In the genomic region with DNA sequence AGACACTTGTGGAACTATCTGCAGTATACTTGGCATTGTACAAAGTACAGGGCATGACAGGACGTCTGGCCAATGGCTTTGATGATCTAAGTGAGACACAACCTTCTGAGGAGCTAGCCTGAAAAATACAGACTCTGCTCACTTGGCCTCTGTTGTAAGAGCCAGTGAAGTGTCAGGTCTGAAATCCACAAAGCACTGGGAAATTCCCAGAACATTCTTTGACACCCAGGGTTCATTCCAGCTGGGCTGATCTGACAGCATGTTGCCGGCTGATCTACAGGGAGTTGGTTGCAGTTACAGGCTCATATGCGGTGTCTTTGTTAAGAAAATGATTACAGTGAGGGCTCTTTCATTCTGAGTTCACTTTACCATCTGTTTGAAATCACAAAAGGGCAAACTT, we compare ENCODE assay signal across 23 cellular contexts.
DNase-seq lines count a peak whose midpoint lies in the region; ATAC-seq and TF ChIP-seq lines count a peak whose summit lies in the region.
"Had no signal": no experiment of that assay in that cellular context is flagged by ENCODE, and none has a peak within 500 bp of the region (broad histone marks: within the 10 kb centered on the region; RNA-seq: fewer than 3 reads in every experiment).

No MANE protein-coding gene starts in this region.

- no peaks in the 10 kb centered on the region for H3K79me1 ChIP-seq in H9 (ENCODE audit: insufficient read depth, low read depth, low read length, poor library complexity, severe bottlenecking)

- H3K4me3 ChIP-seq in GM23338 (no peak overlapping the region), body of pancreas (no peak overlapping the region), hepatocyte (no peak overlapping the region)
- H3K4me3 ChIP-seq: coronary artery, GM23248, prostate gland, spleen, thoracic aorta had no signal

- no peak overlapping the region for H3T11ph ChIP-seq in H9 (ENCODE audit: low read length)

- no peaks in the 10 kb centered on the region for H3K9me3 ChIP-seq in body of pancreas
- H3K9me3 ChIP-seq in hepatocyte (ENCODE audit: low read depth) = no peaks in the 10 kb centered on the region
- no peaks in the 10 kb centered on the region for H3K9me3 ChIP-seq in H9 (ENCODE audit: control insufficient read depth, low read depth, low read length)
- H3K9me3 ChIP-seq: prostate gland, spleen, thoracic aorta had no signal

- ATAC-seq in GM23338 = peak; percentile 78
- ATAC-seq in body of pancreas = peak; percentile 24
- ATAC-seq: HepG2; natural killer cell treated with Interleukin-12 subunit alpha and Interleukin-12 subunit beta and Interleukin-15 and Interleukin-18, amount 100 ng/mL, for 72 hours had no signal

- H3K79me2 ChIP-seq in GM23338 (replicated peaks; ENCODE audit: insufficient read depth) (no peaks in the 10 kb centered on the region), hepatocyte (no peaks in the 10 kb centered on the region), H9 (ENCODE audit: insufficient read depth, low read length) (no peaks in the 10 kb centered on the region)

- no peak overlapping the region for H2AFZ ChIP-seq in GM23338
- H2AFZ ChIP-seq in hepatocyte = no peak overlapping the region
- no peak overlapping the region for H2AFZ ChIP-seq in H9 (ENCODE audit: low read length)
- H2AFZ ChIP-seq: GM23248 had no signal

- H3K4me1 Mint-ChIP-seq in GM23338 = peaks cover 11% of the 10 kb centered on the region
- peaks cover 11 to 13% of the 10 kb centered on the region in 2 experiments for H3K4me1 Mint-ChIP-seq in H9
- H3K4me1 Mint-ChIP-seq: activated CD4-positive, alpha-beta T cell treated with anti-CD3 and anti-CD28 coated beads, Interleukin-2, amount 10 ng/mL, durations not matched to agents 24 days and 14 days had no signal

- TF ChIP-seq CTCF in GM23338 (conservative IDR thresholded peaks at IDR 0.05; ENCODE audit: low read depth in 2 of 2) (no peak), body of pancreas (IDR thresholded peaks at IDR 0.05) (no peak), hepatocyte (IDR thresholded peaks at IDR 0.05; ENCODE audit: poor library complexity) (no peak), H9 (conservative IDR thresholded peaks at IDR 0.05) (no peak)

- H3K56ac ChIP-seq in H9 (ENCODE audit: insufficient read length, low read depth, low read length) = no peak overlapping the region

- H3K27ac ChIP-seq in GM23338 (ENCODE audit: low read depth) (no peak overlapping the region), body of pancreas (no peak overlapping the region), hepatocyte (no peak overlapping the region), H9 (ENCODE audit: insufficient read length, low read depth, low read length) (no peak overlapping the region)
- H3K27ac ChIP-seq: coronary artery, GM23248, prostate gland, spleen, thoracic aorta had no signal

- no peak overlapping the region for H3K14ac ChIP-seq in H9 (ENCODE audit: insufficient read depth, low read length)

- H3K9ac ChIP-seq in H9 (ENCODE audit: extremely low read depth, insufficient read length, low read length) = no peak overlapping the region
- H3K9ac ChIP-seq: GM23248 had no signal

- H3K9me3 Mint-ChIP-seq in GM23338 (no peaks in the 10 kb centered on the region), H9 (no peaks in the 10 kb centered on the region; a peak in 2 of 5 replicates)
- H3K9me3 Mint-ChIP-seq: activated CD4-positive, alpha-beta T cell treated with anti-CD3 and anti-CD28 coated beads, Interleukin-2, amount 10 ng/mL, durations not matched to agents 24 days and 14 days; memory B cell; natural killer cell treated with Interleukin-12 subunit alpha and Interleukin-12 subunit beta and Interleukin-15 and Interleukin-18, amount 100 ng/mL, for 72 hours had no signal

- H3K4me1 ChIP-seq in GM23338 (ENCODE audit: insufficient read depth) (no peaks in the 10 kb centered on the region), body of pancreas (no peaks in the 10 kb centered on the region), hepatocyte (ENCODE audit: insufficient read depth) (no peaks in the 10 kb centered on the region), H9 (ENCODE audit: insufficient read depth, low read length) (no peaks in the 10 kb centered on the region)
- H3K4me1 ChIP-seq: prostate gland, spleen had no signal

- no peak overlapping the region for H3K23ac ChIP-seq in H9 (ENCODE audit: insufficient read length, low read depth, low read length)

- no peak overlapping the region for H4K5ac ChIP-seq in H9 (ENCODE audit: insufficient read length, low read depth, low read length)

- H3K27ac Mint-ChIP-seq in GM23338 = no peak overlapping the region
- peak overlapping the region in 1 of 3 experiments; percentile 58; a peak in 2 of 7 replicates for H3K27ac Mint-ChIP-seq in H9
- H3K27ac Mint-ChIP-seq: activated CD4-positive, alpha-beta T cell treated with anti-CD3 and anti-CD28 coated beads, Interleukin-2, amount 10 ng/mL, durations not matched to agents 24 days and 14 days; memory B cell; natural killer cell treated with Interleukin-12 subunit alpha and Interleukin-12 subunit beta and Interleukin-15 and Interleukin-18, amount 100 ng/mL, for 72 hours had no signal

- no peaks in the 10 kb centered on the region for H3K27me3 ChIP-seq in GM23338 (ENCODE audit: insufficient read depth)
- H3K27me3 ChIP-seq in body of pancreas = no peaks in the 10 kb centered on the region
- H3K27me3 ChIP-seq in hepatocyte = no peaks in the 10 kb centered on the region
- no peaks in the 10 kb centered on the region; the same call in 1 of the 2 replicates for H3K27me3 ChIP-seq in H9 (ENCODE audit: insufficient read depth, low read length)
- H3K27me3 ChIP-seq: spleen had no signal

- DNase-seq in GM23338 (ENCODE audit: low spot score) = peak; percentile 20
- DNase-seq in body of pancreas = peak in 1 of 4 donors; percentile 2
- DNase-seq in hepatocyte (ENCODE audit: low spot score) = peak; percentile 24
- peak; percentile 34 for DNase-seq in renal cortical epithelial cell (ENCODE audit: low read depth)
- DNase-seq in pons (ENCODE audit: low spot score) = no peak
- DNase-seq in LoVo (ENCODE audit: low spot score) = no peak
- DNase-seq in H9 = no peak
- no peak for DNase-seq in HuH-7 (ENCODE audit: low spot score)
- DNase-seq: activated CD4-positive, alpha-beta T cell treated with anti-CD3 and anti-CD28 coated beads, Interleukin-2, amount 10 ng/mL, durations not matched to agents 24 days and 14 days; activated naive CD4-positive, alpha-beta T cell treated with Interleukin-2 at 50 U/mL for 16 hours; AML-193; COR-L47; GDM1; GM23248; MM.1S; NCI-H1930; spleen had no signal

- no peak overlapping the region for H4K91ac ChIP-seq in H9 (ENCODE audit: insufficient read length, low read depth, low read length)

- H3K23me2 ChIP-seq in H9 (ENCODE audit: insufficient read length, low read depth, low read length, poor library complexity, severe bottlenecking) = no peaks in the 10 kb centered on the region

- intact Hi-C loops in body of pancreas (cut with DNase I) = no loop called here

- no peaks in the 10 kb centered on the region for H3K9me2 ChIP-seq in GM23338 (ENCODE audit: insufficient read depth)
- H3K9me2 ChIP-seq in hepatocyte (replicated peaks; ENCODE audit: insufficient read depth) = no peaks in the 10 kb centered on the region

- no peak overlapping the region for H2BK20ac ChIP-seq in H9 (ENCODE audit: low read depth, low read length, poor library complexity, severe bottlenecking)

- no peak overlapping the region for H2BK120ac ChIP-seq in H9 (ENCODE audit: low read depth, low read length, poor library complexity, severe bottlenecking)

- WGBS in body of pancreas, 2 donors = 16 to 20% methylated on average over 3 of the region's 3 CpGs
- 24% methylated on average over 3 of the region's 3 CpGs for WGBS in hepatocyte (ENCODE audit: low lambda C conversion rate, missing lambda C conversion rate)
- WGBS in H9 (ENCODE audit: extremely low coverage, insufficient read length, low lambda C conversion rate) = no CpG with 5 or more reads among the region's 3 CpGs

- H3K4me2 ChIP-seq in GM23338 (no peak overlapping the region), hepatocyte (no peak overlapping the region), H9 (ENCODE audit: insufficient read depth, insufficient read length, low read length) (no peak overlapping the region)

- H4K20me1 ChIP-seq in GM23338 (replicated peaks; ENCODE audit: insufficient read depth) = no peaks in the 10 kb centered on the region
- H4K20me1 ChIP-seq in hepatocyte (ENCODE audit: insufficient read depth, poor library complexity, severe bottlenecking) = no peaks in the 10 kb centered on the region
- H4K20me1 ChIP-seq in H9 (ENCODE audit: control insufficient read depth, insufficient read depth, insufficient read length) = no peaks in the 10 kb centered on the region

- H2BK15ac ChIP-seq in H9 (ENCODE audit: low read depth, low read length) = no peak overlapping the region

- H3K27me3 Mint-ChIP-seq in GM23338 (ENCODE audit: insufficient read depth, low read depth, poor library complexity) = no peaks in the 10 kb centered on the region
- no peaks in the 10 kb centered on the region for H3K27me3 Mint-ChIP-seq in H9 (ENCODE audit: low read depth)
- H3K27me3 Mint-ChIP-seq: activated CD4-positive, alpha-beta T cell treated with anti-CD3 and anti-CD28 coated beads, Interleukin-2, amount 10 ng/mL, durations not matched to agents 24 days and 14 days; natural killer cell treated with Interleukin-12 subunit alpha and Interleukin-12 subunit beta and Interleukin-15 and Interleukin-18, amount 100 ng/mL, for 72 hours had no signal

- no peak overlapping the region for H2AK5ac ChIP-seq in H9 (ENCODE audit: insufficient read length, low read length)

- H3K4me3 Mint-ChIP-seq in GM23338 = no peak overlapping the region
- H3K4me3 Mint-ChIP-seq in H9 = no peak overlapping the region
- H3K4me3 Mint-ChIP-seq: activated CD4-positive, alpha-beta T cell treated with anti-CD3 and anti-CD28 coated beads, Interleukin-2, amount 10 ng/mL, durations not matched to agents 24 days and 14 days; memory B cell; natural killer cell treated with Interleukin-12 subunit alpha and Interleukin-12 subunit beta and Interleukin-15 and Interleukin-18, amount 100 ng/mL, for 72 hours had no signal

- no peak overlapping the region for H3K4ac ChIP-seq in H9 (ENCODE audit: low read depth, low read length)

- H3K18ac ChIP-seq in H9 (ENCODE audit: insufficient read length, low read depth, low read length) = no peak overlapping the region

- H4K8ac ChIP-seq in H9 (replicated peaks; ENCODE audit: insufficient read length, low read depth, low read length) = no peak overlapping the region

- H2BK5ac ChIP-seq in H9 (ENCODE audit: insufficient read length, low read length) = no peak overlapping the region

- H3K36me3 Mint-ChIP-seq in GM23338 (ENCODE audit: low read depth) (no peaks in the 10 kb centered on the region), H9 (ENCODE audit: insufficient read depth in 1 of 3, low read depth in 3 of 3) (no peaks in the 10 kb centered on the region)
- H3K36me3 Mint-ChIP-seq: memory B cell; natural killer cell treated with Interleukin-12 subunit alpha and Interleukin-12 subunit beta and Interleukin-15 and Interleukin-18, amount 100 ng/mL, for 72 hours had no signal

- H3F3A ChIP-seq in GM23338 (replicated peaks; ENCODE audit: low read depth) = no peaks in the 10 kb centered on the region

- H2BK12ac ChIP-seq in H9 (ENCODE audit: insufficient read length, low read depth, low read length) = no peak overlapping the region

- no peak for TF ChIP-seq POLR2A in body of pancreas (IDR thresholded peaks at IDR 0.05)

- no peaks in the 10 kb centered on the region for H3K36me3 ChIP-seq in GM23338 (ENCODE audit: insufficient read depth)
- no peaks in the 10 kb centered on the region for H3K36me3 ChIP-seq in body of pancreas (replicated peaks in 1 of 2; ENCODE audit: insufficient read depth in 1 of 2, low read depth in 2 of 2)
- H3K36me3 ChIP-seq in hepatocyte (replicated peaks; ENCODE audit: insufficient read depth, low read depth) = no peaks in the 10 kb centered on the region
- H3K36me3 ChIP-seq: prostate gland, spleen, thoracic aorta had no signal

Comparison
In these comparisons a context has a peak if more than half of its experiments do, and no peak if none do; other contexts are left out.
1. DNase-seq: peak in GM23338 (single experiment), hepatocyte (single experiment) and renal cortical epithelial cell (single experiment); none in pons (single experiment), LoVo (single experiment), H9 (single experiment) and HuH-7 (single experiment).